Comparison of ENCODE assay signal across 8 cellular contexts in the genomic region with DNA sequence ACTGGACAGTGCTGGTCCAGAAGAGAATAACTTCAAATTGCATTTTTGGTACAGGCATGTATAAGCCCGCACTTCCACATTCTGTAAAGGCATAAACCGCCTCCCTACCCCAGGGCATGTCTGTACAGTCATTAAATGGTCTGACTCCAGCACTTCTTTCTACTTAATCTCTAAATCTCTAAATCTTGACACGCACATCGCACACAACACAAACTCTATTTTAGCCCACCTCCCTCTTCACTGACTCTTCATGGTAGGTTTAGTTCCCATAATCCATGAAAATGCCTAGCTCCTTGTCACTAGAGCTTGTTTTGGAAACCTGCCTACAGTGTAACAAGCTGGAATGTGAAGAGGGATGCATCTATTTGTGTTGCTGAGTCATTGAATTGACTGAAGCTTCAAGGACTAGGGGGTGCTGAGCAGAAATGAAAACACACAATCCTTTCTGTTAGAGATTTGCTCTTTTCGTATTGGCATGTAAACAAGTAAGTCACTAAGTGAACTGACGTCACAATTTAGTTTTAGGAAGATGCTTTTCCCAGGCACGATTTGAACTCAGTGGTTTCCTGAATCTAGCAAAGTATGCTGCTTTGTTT. TPM values are rescaled to one million over a fixed set of nuclear protein-coding genes. Genes with fewer than 3 reads are reported as not detected.
DNase-seq lines count a peak whose midpoint lies in the region; ATAC-seq, FAIRE-seq and TF ChIP-seq lines count a peak whose summit lies in the region.

No MANE protein-coding gene starts in this region.

- peak overlapping the region; percentile 91 to 98 (median 94) for H3K4me3 Mint-ChIP-seq in CD4-positive, alpha-beta memory T cell

- CTCF ChIA-PET in CD4-positive, alpha-beta memory T cell (lab: Charles Lee; ENCODE audit: partially characterized antibody), result interaction anchor here (1.1 kb wide), 1 partner anchor 116 kb away, joined by 5 read pairs; no protein-coding TSS in a partner anchor
- CTCF ChIA-PET in PC-9 (lab: Charles Lee), result no interaction called here

- no peak for TF ChIP-seq CTCF in PC-9 (conservative IDR thresholded peaks at IDR 0.05)
- TF ChIP-seq CTCF in kidney epithelial cell (IDR thresholded peaks at IDR 0.05; ENCODE audit: insufficient read depth, low read length, poor library complexity, severe bottlenecking), result no peak
- TF ChIP-seq CTCF in stomach (IDR thresholded peaks at IDR 0.05), result no peak

- peak overlapping the region; percentile 93 for H3K4me2 ChIP-seq in PC-9

- no peaks in the 10 kb centered on the region for H3K9me2 ChIP-seq in PC-9 (ENCODE audit: insufficient read depth)

- H3K36me3 Mint-ChIP-seq in CD4-positive, alpha-beta memory T cell, result peaks cover 0 to 6% of the 10 kb centered on the region in 2 donors

- POLR2A ChIA-PET in CD4-positive, alpha-beta memory T cell (lab: Charles Lee; ENCODE audit: partially characterized antibody), result interaction anchor here (0.6 to 0.8 kb wide), 2 partner anchors 46 to 121 kb away, joined by 3 to 4 read pairs; partner anchors contain the start of gene SYNRG
- POLR2A ChIA-PET in PC-9 (lab: Charles Lee; ENCODE audit: unreplicated experiment), result interaction anchor here (0.6 to 0.9 kb wide), 2 partner anchors 11 to 38 kb away, joined by 4 to 8 read pairs; no protein-coding TSS in a partner anchor

- H3K36me3 ChIP-seq in CD4-positive, alpha-beta memory T cell (ENCODE audit: insufficient read depth, low read length), result no peaks in the 10 kb centered on the region
- H3K36me3 ChIP-seq in PC-9 (ENCODE audit: low read depth) (no peaks in the 10 kb centered on the region), kidney epithelial cell (ENCODE audit: control insufficient read depth, insufficient read depth, low read length) (no peaks in the 10 kb centered on the region), stomach (no peaks in the 10 kb centered on the region)

- no peak for FAIRE-seq in HTR-8/SVneo (lab: Jason Lieb, UNC)

- no peak for ATAC-seq in GM21717 (IDR thresholded peaks at IDR 0.05; ENCODE audit: unreplicated experiment)

- 28 to 36% (median 31%) methylated on average over 7 of the region's 7 CpGs for WGBS in stomach, 5 donors

- H4K20me1 ChIP-seq in PC-9 (ENCODE audit: insufficient read depth), result peaks cover 8% of the 10 kb centered on the region; the same call in 1 of the 2 replicates

- BruUV-seq in PC-9 (replicated peaks; lab: Mats Ljungman, UMichigan), result no TSS peak

- H3F3A ChIP-seq in PC-9 (ENCODE audit: insufficient read depth, low read depth), result peaks cover 66% of the 10 kb centered on the region

- no peaks in the 10 kb centered on the region for H3K27me3 Mint-ChIP-seq in CD4-positive, alpha-beta memory T cell

- DNase-seq in CD4-positive, alpha-beta memory T cell, result peak in 1 of 5 donors; percentile 18
- peak; percentile 90 for DNase-seq in HTR-8/SVneo (ENCODE audit: insufficient read length, low spot score)
- peak; percentile 37 to 94 for DNase-seq in PC-9
- peak in 2 of 61 donors; percentile 8 to 18 for DNase-seq in caudate nucleus (lab: John Stamatoyannopoulos, UW)
- DNase-seq in kidney epithelial cell (ENCODE audit: low read depth), result peak; percentile 88
- no peak for DNase-seq in stomach
- DNase-seq in activated effector memory CD4-positive, alpha-beta T cell treated with Interleukin-2 at 50 U/mL for 16 hours, result no peak

- H2AFZ ChIP-seq in PC-9, result no peak overlapping the region

- TF ChIP-seq EP300 in stomach (IDR thresholded peaks at IDR 0.05), result no peak

- H3K27ac Mint-ChIP-seq in CD4-positive, alpha-beta memory T cell, result peak overlapping the region; percentile 53 to 93 (median 90)

- H3K4me3 ChIP-seq in CD4-positive, alpha-beta memory T cell (ENCODE audit: low read length in 2 of 2), result peak overlapping the region in 1 of 2 donors; percentile 84
- H3K4me3 ChIP-seq in PC-9, result peak overlapping the region; percentile 85; the same call in 1 of the 2 replicates
- no peak overlapping the region for H3K4me3 ChIP-seq in kidney epithelial cell (ENCODE audit: low read depth, low read length)
- peak overlapping the region in 3 of 4 donors; percentile 74 to 94 (median 85) for H3K4me3 ChIP-seq in stomach

- peaks cover 26% of the 10 kb centered on the region for H3K4me1 ChIP-seq in CD4-positive, alpha-beta memory T cell (ENCODE audit: insufficient read depth, low read length)
- peaks cover 52% of the 10 kb centered on the region for H3K4me1 ChIP-seq in PC-9 (replicated peaks; ENCODE audit: insufficient read depth)
- peaks cover 21 to 43% (median 34%) of the 10 kb centered on the region in 4 donors for H3K4me1 ChIP-seq in stomach

- no peak for TF ChIP-seq POLR2A in stomach (IDR thresholded peaks at IDR 0.05)

- intact Hi-C loops in CD4-positive, alpha-beta memory T cell (cut with micrococcal nuclease), result loop anchor here (2.0 kb wide), 1 partner anchor 121 kb away; the partner anchor contains the start of gene SYNRG
- intact Hi-C loops in PC-9 (cut with micrococcal nuclease; ENCODE audit: unreplicated experiment) (loop anchor here (1.0 kb wide), 2 partner anchors 12 to 38 kb away; no protein-coding TSS in a partner anchor), stomach (cut with DNase I; ENCODE audit: low total_unique reads) (no loop called here)

- H3K4me1 Mint-ChIP-seq in CD4-positive, alpha-beta memory T cell, result peaks cover 20 to 31% (median 24%) of the 10 kb centered on the region in 4 donors

- no peak overlapping the region for H3K27ac ChIP-seq in CD4-positive, alpha-beta memory T cell (ENCODE audit: low read depth, low read length)
- peak overlapping the region; percentile 91 for H3K27ac ChIP-seq in PC-9
- H3K27ac ChIP-seq in caudate nucleus (ENCODE audit: low read depth, low read length), result peak overlapping the region; percentile 19
- peak overlapping the region in 4 of 5 donors; percentile 89 to 93 (median 92) for H3K27ac ChIP-seq in stomach

- H3K9me3 Mint-ChIP-seq in CD4-positive, alpha-beta memory T cell, result no peaks in the 10 kb centered on the region

- H3K27me3 ChIP-seq in CD4-positive, alpha-beta memory T cell (ENCODE audit: insufficient read depth, low read length), result no peaks in the 10 kb centered on the region
- H3K27me3 ChIP-seq in PC-9 (ENCODE audit: insufficient read depth, low read depth) (no peaks in the 10 kb centered on the region), kidney epithelial cell (ENCODE audit: control insufficient read depth, insufficient read depth, low read length) (no peaks in the 10 kb centered on the region), stomach (peaks cover 0 to 4% (median 0%) of the 10 kb centered on the region in 3 donors)

- H3K79me2 ChIP-seq in PC-9 (ENCODE audit: low read depth), result peaks cover 30% of the 10 kb centered on the region

- no peaks in the 10 kb centered on the region for H3K9me3 ChIP-seq in CD4-positive, alpha-beta memory T cell (ENCODE audit: control insufficient read depth in 1 of 2, low read length in 2 of 2)
- H3K9me3 ChIP-seq in PC-9 (ENCODE audit: insufficient read depth, low read depth) (0 out of 2 replicates have a peak, but pooled peaks cover 4% of the 10 kb centered on the region), stomach (no peaks in the 10 kb centered on the region)

RNA-seq across cellular contexts. Expression of gene DUSP14, which starts 1.6 kb away (rescaled TPM):
- 1 to 10 TPM; 6.6 to 7.4 TPM for total RNA-seq in CD4-positive, alpha-beta memory T cell
- polyA plus RNA-seq in CD4-positive, alpha-beta memory T cell, result 10 to 100 TPM; 16.3 to 17.6 TPM
- total RNA-seq in PC-9 (2021), result 17.1 and 23.3 TPM in 2 replicates
- 42.1 and 45.5 TPM in 2 replicates for total RNA-seq in kidney epithelial cell
- total RNA-seq in stomach, result 1 to 10 TPM in 3 of 5 donors, not detected in 2; 3.1 to 5.5 (median 4.8) TPM
- polyA plus RNA-seq in stomach, result 1 to 10 TPM; 6.6 to 7.8 (median 6.9) TPM

Comparison
In these comparisons a context has a peak if more than half of its experiments do, and no peak if none do; other contexts are left out.
1. DNase-seq: peak in HTR-8/SVneo (single experiment), PC-9 (2 of 2) and kidney epithelial cell (single experiment); none in stomach (single experiment) and activated effector memory CD4-positive, alpha-beta T cell treated with Interleukin-2 at 50 U/mL for 16 hours (single experiment).